ENCODE assay signal across 1 cellular context in the genomic region with DNA sequence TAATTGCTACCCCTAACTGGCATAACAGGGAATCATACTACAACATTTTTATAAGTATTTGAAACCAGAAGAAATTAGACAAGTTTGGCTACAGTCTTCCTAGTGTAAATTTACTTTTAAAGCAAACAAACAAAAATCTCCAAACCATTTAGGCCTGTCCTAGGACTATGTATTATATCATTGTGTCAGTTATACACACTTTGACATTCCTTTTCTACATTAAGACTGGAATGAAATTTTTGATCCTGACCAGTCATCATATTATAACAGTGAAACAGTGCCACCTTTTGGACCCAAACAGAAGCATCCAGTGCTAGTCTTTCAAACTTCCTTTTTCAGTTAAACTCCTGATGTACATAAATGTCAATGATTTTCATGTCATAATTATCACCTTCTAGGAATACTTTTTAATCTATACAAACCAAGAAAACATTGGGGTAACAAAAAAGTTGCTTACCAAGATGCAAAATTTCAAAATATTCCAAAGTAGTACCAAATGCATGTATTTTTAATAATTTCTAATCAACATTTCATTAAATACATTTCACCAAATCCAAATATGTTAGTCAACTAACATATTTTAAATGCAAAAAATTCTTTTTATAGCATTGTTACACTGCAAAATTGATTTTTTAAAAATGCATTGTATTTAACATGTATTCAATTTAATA.
TF ChIP-seq lines count a peak whose summit lies in the region.

No MANE protein-coding gene starts in this region.

TF ChIP-seq in HEK293, 187 proteins besides CTCF, POLR2A, EP300 and RAD21 (continued from another document):
- TF ChIP-seq ZNF214 (tag by site-specific recombination; IDR thresholded peaks at IDR 0.05; ENCODE audit: borderline replicate concordance) (no peak), GFI1B (tag by site-specific recombination; IDR thresholded peaks at IDR 0.05) (no peak)
